In the genomic region with DNA sequence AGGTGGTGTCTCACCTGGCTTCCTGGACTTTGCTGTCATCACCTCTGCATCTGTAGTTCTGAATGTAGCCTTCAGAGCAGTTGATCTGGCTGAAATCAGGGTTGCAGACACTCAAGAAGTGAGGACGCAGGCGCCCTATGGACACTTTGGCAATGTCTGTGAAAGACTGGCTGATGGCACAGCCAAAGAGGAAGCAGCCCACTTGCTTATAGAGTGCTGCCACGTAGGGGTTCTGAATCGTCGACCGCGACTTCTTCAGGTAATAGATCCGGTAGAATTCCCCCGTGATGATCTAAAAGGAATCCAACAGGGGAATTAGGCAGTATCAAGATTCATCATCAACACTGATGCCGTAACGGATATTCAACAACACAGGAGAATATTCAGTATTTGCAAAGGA, we compare ENCODE assay signal across 24 cellular contexts. TPM values are rescaled to one million over a fixed set of nuclear protein-coding genes. Genes with fewer than 3 reads are reported as not detected.
DNase-seq lines count a peak whose midpoint lies in the region; ATAC-seq and TF ChIP-seq lines count a peak whose summit lies in the region.
"Had no signal": no experiment of that assay in that cellular context is flagged by ENCODE, and none has a peak within 500 bp of the region (broad histone marks: within the 10 kb centered on the region; RNA-seq: fewer than 3 reads in every experiment).

No MANE protein-coding gene starts in this region.

- no peak for TF ChIP-seq CTCF in left ventricle myocardium inferior (IDR thresholded peaks at IDR 0.05; ENCODE audit: borderline replicate concordance)
- TF ChIP-seq CTCF in OCI-LY7 (conservative IDR thresholded peaks at IDR 0.05; ENCODE audit: low read length): no peak

- WGBS in aorta, 2 donors: 92 to 95% methylated on average over 11 of the region's 11 CpGs

- no peaks in the 10 kb centered on the region for H3K9me3 ChIP-seq in left ventricle myocardium inferior (replicated peaks)
- no peaks in the 10 kb centered on the region for H3K9me3 ChIP-seq in OCI-LY7 (ENCODE audit: low read length)
- H3K9me3 ChIP-seq in aorta (ENCODE audit: control insufficient read depth, low read length): no peaks in the 10 kb centered on the region

- peak overlapping the region; percentile 25 for H3K4me2 ChIP-seq in OCI-LY7 (ENCODE audit: low read length)

- no peak for DNase-seq in left ventricle myocardium inferior
- no peak for DNase-seq in left cardiac atrium
- no peak for DNase-seq in OCI-LY7 (ENCODE audit: low spot score)
- peak; percentile 35 for DNase-seq in naive B cell
- DNase-seq in aorta: no peak
- DNase-seq: ACHN; Calu3; DMS79 treated with DMSO at 0.1 percent for 48 hours; Kasumi-1; NCI-H1105; NCI-H1436 treated with DMSO at 0.1 percent for 48 hours; NCI-H1930; NCI-H2107; NCI-H446 treated with DMSO at 0.1 percent for 48 hours; NCI-H526; NCI-H82; NK-92 treated with Interleukin-12 subunit alpha and Interleukin-12 subunit beta, amount 100 ng/mL, for 24 hours; SHP77 had no signal

- ATAC-seq in left cardiac atrium (no peak), naive B cell (ENCODE audit: low read depth in 2 of 2) (peak; percentile 56 to 57), GM19351 (IDR thresholded peaks at IDR 0.05; ENCODE audit: unreplicated experiment) (no peak), GM18909 (IDR thresholded peaks at IDR 0.05; ENCODE audit: poor library complexity, unreplicated experiment) (no peak), GM19328 (IDR thresholded peaks at IDR 0.05; ENCODE audit: unreplicated experiment) (no peak), aorta (ENCODE audit: low FRiP score) (no peak)
- ATAC-seq: Panc1 had no signal

- H3K4me3 ChIP-seq in left ventricle myocardium inferior: no peak overlapping the region
- H3K4me3 ChIP-seq in OCI-LY7 (ENCODE audit: low read depth, low read length, poor library complexity, severe bottlenecking): no peak overlapping the region
- no peak overlapping the region for H3K4me3 ChIP-seq in aorta (ENCODE audit: low read length in 2 of 2)

- H3K27ac Mint-ChIP-seq in naive B cell: peak overlapping the region; percentile 47 to 87 (median 85)

- H3K27me3 ChIP-seq in left ventricle myocardium inferior (ENCODE audit: low read depth) (no peaks in the 10 kb centered on the region), aorta (ENCODE audit: control insufficient read depth in 1 of 2, insufficient read depth in 2 of 2, low read length in 1 of 2) (peaks cover 0 to 2% of the 10 kb centered on the region in 2 donors)

- CTCF ChIA-PET in OCI-LY7 (lab: Charles Lee; ENCODE audit: unreplicated experiment): no interaction called here

- H3K36me3 Mint-ChIP-seq in naive B cell: no peaks in the 10 kb centered on the region

- intact Hi-C loops in left ventricle myocardium inferior (cut with micrococcal nuclease) (no loop called here), left cardiac atrium (cut with DNase I) (no loop called here), OCI-LY7 (cut with micrococcal nuclease; ENCODE audit: unreplicated experiment) (no loop called here), aorta (cut with DNase I) (no loop called here)

- POLR2A ChIA-PET in OCI-LY7 (lab: Charles Lee): interaction anchor here (0.7 kb wide), 1 partner anchor 95 kb away, joined by 3 read pairs; no protein-coding TSS in a partner anchor

- H3K9me2 ChIP-seq in OCI-LY7 (ENCODE audit: insufficient read depth, low read length): no peaks in the 10 kb centered on the region

- no peaks in the 10 kb centered on the region for H3K9me3 Mint-ChIP-seq in naive B cell

- H2AFZ ChIP-seq in OCI-LY7 (ENCODE audit: low read length): peak overlapping the region; percentile 24; the same call in 1 of the 2 replicates

- peaks cover 53% of the 10 kb centered on the region for H3K36me3 ChIP-seq in left ventricle myocardium inferior
- H3K36me3 ChIP-seq in OCI-LY7 (ENCODE audit: insufficient read depth, low read length): no peaks in the 10 kb centered on the region
- H3K36me3 ChIP-seq in aorta (ENCODE audit: control insufficient read depth in 1 of 2, insufficient read depth in 2 of 2, low read length in 1 of 2): peaks cover 0 to 7% of the 10 kb centered on the region in 2 donors

- H3K27ac ChIP-seq in left ventricle myocardium inferior (replicated peaks) (peak overlapping the region; percentile 59), OCI-LY7 (ENCODE audit: low read depth, low read length, poor library complexity, severe bottlenecking) (peak overlapping the region; percentile 92), aorta (ENCODE audit: low read depth in 1 of 2, low read length in 2 of 2) (no peak overlapping the region)
- H3K27ac ChIP-seq: 22Rv1, RWPE1 had no signal

- no TSS peak for BruUV-seq in OCI-LY7 (replicated peaks; lab: Mats Ljungman, UMichigan)

- H4K20me1 ChIP-seq in OCI-LY7 (ENCODE audit: insufficient read depth, low read length): no peaks in the 10 kb centered on the region

- no peaks in the 10 kb centered on the region for H3K27me3 Mint-ChIP-seq in naive B cell

- H3K79me2 ChIP-seq in OCI-LY7 (ENCODE audit: insufficient read depth, low read depth, low read length): no peaks in the 10 kb centered on the region

- H3K4me1 ChIP-seq in left ventricle myocardium inferior: peaks cover 99% of the 10 kb centered on the region
- H3K4me1 ChIP-seq in OCI-LY7 (ENCODE audit: insufficient read depth, low read length, poor library complexity, severe bottlenecking): peaks cover 89% of the 10 kb centered on the region
- H3K4me1 ChIP-seq in aorta (ENCODE audit: control insufficient read depth in 1 of 2, insufficient read depth in 2 of 2, low read length in 2 of 2): peaks cover 4 to 11% of the 10 kb centered on the region in 2 donors

- peak overlapping the region in 3 of 8 donors; percentile 43 to 63 (median 50) for H3K4me3 Mint-ChIP-seq in naive B cell

- peaks cover 45 to 54% (median 51%) of the 10 kb centered on the region in 3 donors for H3K4me1 Mint-ChIP-seq in naive B cell

RNA-seq across cellular contexts. Expression of gene PLPP3, which starts 55.1 kb away (rescaled TPM):
- total RNA-seq in left ventricle myocardium inferior (101 TPM), left cardiac atrium (100 to 1,000 TPM in 1 of 2 donors, 10 to 100 TPM in 1; 85.1 to 115 TPM), OCI-LY7 (2022) (1.7 and 2.4 TPM in 2 replicates), aorta (100 to 1,000 TPM in 1 of 2 donors, 10 to 100 TPM in 1; 76.2 to 112 TPM)
- total RNA-seq in OCI-LY7 (2014; rRNA removed; shearing (Covaris generic)): 0.92 and 1.4 TPM in 2 replicates
- polyA plus RNA-seq in naive B cell (ENCODE audit: low read depth in 6 of 6) (1 to 10 TPM in 5 of 6 donors, under 1 TPM in 1; 1.00 to 2.6 (median 1.5) TPM), aorta (100 to 1,000 TPM in 1 of 2 donors, 10 to 100 TPM in 1; 19.0 to 114 TPM)

Comparison
In these comparisons a context has a peak if more than half of its experiments do, and no peak if none do; other contexts are left out.
1. H3K27ac ChIP-seq: peak in left ventricle myocardium inferior (single experiment) and OCI-LY7 (single experiment); none in aorta (0 of 2).
2. ATAC-seq: peak in naive B cell (2 of 2); none in left cardiac atrium (0 of 2), GM19351 (single experiment), GM18909 (single experiment), GM19328 (single experiment) and aorta (single experiment).
3. RNA of gene PLPP3, which starts 55.1 kb away (total RNA-seq): 85.1 to 115 TPM in left cardiac atrium, 76.2 to 112 TPM in aorta and 101 TPM in left ventricle myocardium inferior (single experiment); 0.92 to 2.4 TPM in OCI-LY7; every median in the first group is over 10 times any median in the second.